1 cellular context compared by ENCODE assay signal in the genomic region with DNA sequence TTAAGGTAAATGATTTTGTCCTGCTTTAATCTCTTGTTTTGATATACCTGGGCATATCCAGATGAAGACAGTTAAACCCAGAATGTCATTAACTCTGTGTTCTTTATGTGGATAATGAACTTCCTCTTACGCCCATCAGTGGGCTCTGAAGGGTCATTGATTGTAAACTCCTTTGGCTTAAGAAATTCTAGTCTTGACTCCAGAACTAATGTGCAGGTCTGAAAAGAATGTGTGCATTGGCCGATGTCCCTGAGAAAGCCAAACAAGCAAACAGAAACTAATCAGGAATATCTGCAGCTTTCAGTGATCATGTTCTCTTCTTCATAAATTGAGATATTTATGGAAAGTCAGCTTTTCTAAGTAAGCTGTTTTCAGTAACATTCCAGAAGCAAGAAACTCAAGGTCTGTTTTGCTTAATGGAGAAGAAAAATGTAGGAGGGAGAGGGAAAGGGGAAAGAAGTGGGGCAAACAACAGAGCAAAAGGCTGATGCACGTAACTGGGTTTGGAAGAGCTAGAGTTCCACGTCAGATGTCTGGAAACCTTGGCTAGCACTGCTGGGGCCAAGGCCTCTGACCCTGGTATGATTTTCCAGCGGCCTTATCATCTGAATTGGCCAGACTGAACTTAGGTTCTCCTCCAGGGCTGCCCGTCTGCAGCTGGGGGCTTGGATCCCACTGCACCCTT.
TF ChIP-seq lines count a peak whose summit lies in the region.

No MANE protein-coding gene starts in this region.

TF ChIP-seq in A549, 52 proteins besides CTCF, POLR2A, EP300 and RAD21:
- TF ChIP-seq FOSL2 (IDR thresholded peaks at IDR 0.05): no peak
- no peak for TF ChIP-seq FOSL2 (CRISPR knock-in tag; IDR thresholded peaks at IDR 0.05)
- TF ChIP-seq ZC3H11A (IDR thresholded peaks at IDR 0.05): no peak
- TF ChIP-seq SREBF2 (IDR thresholded peaks at IDR 0.05): no peak
- TF ChIP-seq RCOR1 (IDR thresholded peaks at IDR 0.05; ENCODE audit: low read depth, low read length): no peak
- TF ChIP-seq EHF (CRISPR knock-in tag; IDR thresholded peaks at IDR 0.05): no peak
- no peak for TF ChIP-seq E2F6 (IDR thresholded peaks at IDR 0.05; ENCODE audit: borderline replicate concordance, low read depth)
- no peak for TF ChIP-seq ZSCAN20 (CRISPR knock-in tag; IDR thresholded peaks at IDR 0.05)
- no peak for TF ChIP-seq ZNF302 (CRISPR knock-in tag; IDR thresholded peaks at IDR 0.05)
